ENCODE assay signal across 1 cellular context in the genomic region with DNA sequence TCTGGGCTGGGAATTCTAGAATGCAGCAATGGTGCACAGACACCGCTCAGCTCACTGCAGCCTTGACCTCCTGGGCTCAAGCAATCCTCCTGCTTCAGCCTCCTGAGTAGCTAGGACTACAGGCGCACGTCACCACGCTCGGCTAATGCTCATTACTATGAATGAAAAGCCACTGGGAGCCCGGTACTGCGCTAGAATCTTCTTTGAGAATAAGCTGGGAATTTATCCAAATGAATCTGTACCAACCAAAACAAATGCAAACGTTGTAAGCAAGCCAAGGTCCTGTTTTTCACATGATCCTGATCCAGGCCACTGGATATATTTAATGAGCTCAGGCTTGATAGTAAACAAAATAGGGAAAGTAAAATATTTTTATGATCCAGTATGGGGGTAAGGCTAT.
TF ChIP-seq lines count a peak whose summit lies in the region.

No MANE protein-coding gene starts in this region.

TF ChIP-seq in liver, 16 proteins besides CTCF, POLR2A, EP300 and RAD21 (continued from another document):
- peak; percentile 44 for TF ChIP-seq MAX (IDR thresholded peaks at IDR 0.05)
